ENCODE assay signal across 10 cellular contexts in the genomic region with DNA sequence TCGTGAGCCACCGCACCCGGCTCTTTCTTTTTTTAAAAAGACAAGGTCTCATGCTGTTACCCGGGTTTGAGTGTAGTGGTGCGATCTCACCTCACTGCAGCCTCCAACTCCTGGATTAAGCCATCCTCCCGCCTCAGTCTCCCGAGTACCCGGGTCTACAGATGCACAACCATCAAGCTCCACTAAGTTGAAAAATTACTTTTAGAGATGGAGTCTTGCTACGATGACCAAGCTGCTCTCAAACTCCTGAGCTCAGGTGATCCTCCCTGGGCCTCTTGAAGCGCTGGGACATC. TPM values are rescaled to one million over a fixed set of nuclear protein-coding genes. Genes with fewer than 3 reads are reported as not detected.
DNase-seq lines count a peak whose midpoint lies in the region; ATAC-seq and TF ChIP-seq lines count a peak whose summit lies in the region.
"Had no signal": no experiment of that assay in that cellular context is flagged by ENCODE, and none has a peak within 500 bp of the region (broad histone marks: within the 10 kb centered on the region; RNA-seq: fewer than 3 reads in every experiment).

No MANE protein-coding gene starts in this region.

- no peaks in the 10 kb centered on the region for H3K9me3 Mint-ChIP-seq in activated naive CD4-positive, alpha-beta T cell treated with anti-CD3 and anti-CD28 coated beads, Interleukin-2, amount 50 U/mL, for 24 hours
- no peaks in the 10 kb centered on the region for H3K9me3 Mint-ChIP-seq in activated B cell treated with CpG ODN at 0.5 μM for 24 hours
- no peaks in the 10 kb centered on the region for H3K9me3 Mint-ChIP-seq in stimulated activated naive CD8-positive, alpha-beta T cell treated with anti-CD3 and anti-CD28 coated beads, Interleukin-15, amount 100 ng/mL, for 72 hours

- peak overlapping the region; percentile 94 for H3K4me3 Mint-ChIP-seq in activated naive CD4-positive, alpha-beta T cell treated with anti-CD3 and anti-CD28 coated beads, Interleukin-2, amount 50 U/mL, for 24 hours
- H3K4me3 Mint-ChIP-seq in activated B cell treated with CpG ODN at 0.5 μM for 24 hours = no peak overlapping the region
- peak overlapping the region; percentile 50 to 99 for H3K4me3 Mint-ChIP-seq in stimulated activated naive CD8-positive, alpha-beta T cell treated with anti-CD3 and anti-CD28 coated beads, Interleukin-15, amount 100 ng/mL, for 72 hours

- no peaks in the 10 kb centered on the region for H3K27me3 Mint-ChIP-seq in activated naive CD4-positive, alpha-beta T cell treated with anti-CD3 and anti-CD28 coated beads, Interleukin-2, amount 50 U/mL, for 24 hours
- no peaks in the 10 kb centered on the region for H3K27me3 Mint-ChIP-seq in activated B cell treated with CpG ODN at 0.5 μM for 24 hours
- no peaks in the 10 kb centered on the region for H3K27me3 Mint-ChIP-seq in stimulated activated naive CD8-positive, alpha-beta T cell treated with anti-CD3 and anti-CD28 coated beads, Interleukin-15, amount 100 ng/mL, for 72 hours

- no peak for TF ChIP-seq CTCF in activated B cell treated with CpG ODN at 0.5 μM for 24 hours (IDR thresholded peaks at IDR 0.05)

- no peak for DNase-seq in activated naive CD4-positive, alpha-beta T cell treated with anti-CD3 and anti-CD28 coated beads, Interleukin-2, amount 50 U/mL, for 16 hours
- DNase-seq in activated B cell treated with CpG ODN at 0.5 μM for 24 hours (peak; percentile 11), left lobe of liver (ENCODE audit: low spot score) (peak; percentile 29), D341Med (ENCODE audit: low spot score) (no peak)
- no peak for DNase-seq in stimulated activated naive CD8-positive, alpha-beta T cell treated with anti-CD3 and anti-CD28 coated beads, Interleukin-15, amount 100 ng/mL, for 72 hours
- DNase-seq: activated CD4-positive, alpha-beta T cell treated with anti-CD3 and anti-CD28 coated beads for 1 hour; erythroblast had no signal

- H3K36me3 Mint-ChIP-seq in activated naive CD4-positive, alpha-beta T cell treated with anti-CD3 and anti-CD28 coated beads, Interleukin-2, amount 50 U/mL, for 24 hours = peaks cover 14% of the 10 kb centered on the region
- H3K36me3 Mint-ChIP-seq in activated B cell treated with CpG ODN at 0.5 μM for 24 hours (ENCODE audit: low read depth) = peaks cover 64% of the 10 kb centered on the region

- POLR2A ChIA-PET in activated B cell treated with CpG ODN at 0.5 μM for 24 hours (lab: Charles Lee) = no interaction called here

- no peak overlapping the region for H3K27ac Mint-ChIP-seq in activated naive CD4-positive, alpha-beta T cell treated with anti-CD3 and anti-CD28 coated beads, Interleukin-2, amount 50 U/mL, for 24 hours
- H3K27ac Mint-ChIP-seq in activated B cell treated with CpG ODN at 0.5 μM for 24 hours = no peak overlapping the region
- peak overlapping the region; percentile 46 to 71 for H3K27ac Mint-ChIP-seq in stimulated activated naive CD8-positive, alpha-beta T cell treated with anti-CD3 and anti-CD28 coated beads, Interleukin-15, amount 100 ng/mL, for 72 hours

- CTCF ChIA-PET in activated B cell treated with CpG ODN at 0.5 μM for 24 hours (lab: Charles Lee) = no interaction called here

- ATAC-seq in activated B cell treated with CpG ODN at 0.5 μM for 24 hours (ENCODE audit: low read depth) (no peak), left lobe of liver (no peak), HG02623 (IDR thresholded peaks at IDR 0.05; ENCODE audit: unreplicated experiment) (no peak), HG03280 (IDR thresholded peaks at IDR 0.05; ENCODE audit: unreplicated experiment) (no peak)
- no peak for ATAC-seq in stimulated activated naive CD8-positive, alpha-beta T cell treated with anti-CD3 and anti-CD28 coated beads, Interleukin-15, amount 100 ng/mL, for 72 hours

- intact Hi-C loops in activated B cell treated with CpG ODN at 0.5 μM for 24 hours (cut with micrococcal nuclease) = loop anchor here (5.0 kb wide), 2 partner anchors 1127 to 1302 kb away; a partner anchor contains a TSS

- H3K4me1 Mint-ChIP-seq in activated naive CD4-positive, alpha-beta T cell treated with anti-CD3 and anti-CD28 coated beads, Interleukin-2, amount 50 U/mL, for 24 hours = peaks cover 36% of the 10 kb centered on the region
- peaks cover 47% of the 10 kb centered on the region for H3K4me1 Mint-ChIP-seq in activated B cell treated with CpG ODN at 0.5 μM for 24 hours
- peaks cover 68% of the 10 kb centered on the region for H3K4me1 Mint-ChIP-seq in stimulated activated naive CD8-positive, alpha-beta T cell treated with anti-CD3 and anti-CD28 coated beads, Interleukin-15, amount 100 ng/mL, for 72 hours

RNA-seq across cellular contexts. Expression of a gene that starts 2.0 kb away (rescaled TPM):
- total RNA-seq in activated B cell treated with CpG ODN at 0.5 μM for 24 hours (436 and 472 TPM in 2 replicates), left lobe of liver (55.9 TPM)

RNA-seq across cellular contexts. Expression of a gene that starts 53.4 kb away (rescaled TPM):
- total RNA-seq in activated B cell treated with CpG ODN at 0.5 μM for 24 hours (0.53 and 0.66 TPM in 2 replicates), left lobe of liver (0.40 TPM)

Comparison
In these comparisons a context has a peak if more than half of its experiments do, and no peak if none do; other contexts are left out.
1. H3K27ac Mint-ChIP-seq: peak in stimulated activated naive CD8-positive, alpha-beta T cell treated with anti-CD3 and anti-CD28 coated beads, Interleukin-15, amount 100 ng/mL, for 72 hours (2 of 2); none in activated naive CD4-positive, alpha-beta T cell treated with anti-CD3 and anti-CD28 coated beads, Interleukin-2, amount 50 U/mL, for 24 hours (single experiment) and activated B cell treated with CpG ODN at 0.5 μM for 24 hours (single experiment).
2. DNase-seq: peak in activated B cell treated with CpG ODN at 0.5 μM for 24 hours (single experiment) and left lobe of liver (single experiment); none in activated naive CD4-positive, alpha-beta T cell treated with anti-CD3 and anti-CD28 coated beads, Interleukin-2, amount 50 U/mL, for 16 hours (single experiment), stimulated activated naive CD8-positive, alpha-beta T cell treated with anti-CD3 and anti-CD28 coated beads, Interleukin-15, amount 100 ng/mL, for 72 hours (0 of 2) and D341Med (single experiment).